In the genomic region with DNA sequence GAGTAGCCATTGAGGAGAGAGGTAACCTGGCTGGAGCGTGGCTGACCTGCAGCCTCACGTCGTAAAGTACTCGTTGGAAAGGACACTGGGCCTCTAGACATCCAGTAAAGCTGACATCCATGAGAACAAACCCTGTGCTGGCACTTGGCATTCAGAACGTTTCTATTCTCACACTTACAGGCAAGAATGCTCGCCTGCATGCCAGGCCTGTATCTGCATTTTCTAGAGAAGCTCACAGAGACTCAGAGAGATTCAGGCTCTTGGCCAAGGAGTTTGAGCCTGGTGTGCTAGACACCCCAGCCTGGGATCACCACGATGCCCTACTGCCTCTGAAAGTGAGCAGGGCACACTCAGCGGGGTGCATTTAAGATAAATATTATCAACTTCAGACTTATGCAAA, we compare ENCODE assay signal across 15 cellular contexts.
DNase-seq lines count a peak whose midpoint lies in the region; ATAC-seq and TF ChIP-seq lines count a peak whose summit lies in the region.
"Had no signal": no experiment of that assay in that cellular context is flagged by ENCODE, and none has a peak within 500 bp of the region (broad histone marks: within the 10 kb centered on the region; RNA-seq: fewer than 3 reads in every experiment).

No MANE protein-coding gene starts in this region.

- H3K9me3 ChIP-seq in left ventricle myocardium inferior (replicated peaks) (no peaks in the 10 kb centered on the region), heart left ventricle (no peaks in the 10 kb centered on the region)
- H3K9me3 ChIP-seq: A549; BLaER1 treated with 17β-estradiol and CSF1 and Interleukin-3, amounts not matched to agents 10 nM and 100 nM; Caco-2 had no signal

- H3K27ac ChIP-seq in left ventricle myocardium inferior (replicated peaks) (no peak overlapping the region), heart left ventricle (no peak overlapping the region)
- H3K27ac ChIP-seq: 22Rv1; A549; BLaER1 treated with 17β-estradiol and CSF1 and Interleukin-3, amounts not matched to agents 10 nM and 100 nM; C4-2B had no signal

- TF ChIP-seq CTCF in left ventricle myocardium inferior (IDR thresholded peaks at IDR 0.05; ENCODE audit: borderline replicate concordance) (no peak), heart left ventricle (IDR thresholded peaks at IDR 0.05) (no peak)

- WGBS in heart left ventricle, 4 donors, result 41 to 62% (median 45%) methylated on average over 6 to 8 of the region's 8 CpGs

- DNase-seq in Right ventricle myocardium inferior (ENCODE audit: missing footprints), result no peak
- DNase-seq in left ventricle myocardium inferior, result no peak
- DNase-seq in heart left ventricle, result peak in 1 of 5 donors; percentile 49
- DNase-seq in cardiac septum (ENCODE audit: low spot score), result no peak
- no peak for DNase-seq in islet precursor cell
- DNase-seq: AML-193; Caco-2; Calu3; CD4-positive, alpha-beta T cell; CD8-positive, alpha-beta T cell; GF-D8 had no signal

- H3K4me3 ChIP-seq in left ventricle myocardium inferior (no peak overlapping the region), heart left ventricle (no peak overlapping the region)
- H3K4me3 ChIP-seq: A549; BLaER1 treated with 17β-estradiol and CSF1 and Interleukin-3, amounts not matched to agents 10 nM and 100 nM had no signal

- H3K4me1 ChIP-seq in left ventricle myocardium inferior (peaks cover 10% of the 10 kb centered on the region), heart left ventricle (peaks cover 0 to 5% (median 0%) of the 10 kb centered on the region in 12 donors)
- H3K4me1 ChIP-seq: A549, Caco-2 had no signal

- intact Hi-C loops in Right ventricle myocardium inferior (cut with DNase I), result no loop called here
- intact Hi-C loops in left ventricle myocardium inferior (cut with micrococcal nuclease), result no loop called here
- intact Hi-C loops in heart left ventricle (cut with DNase I), result no loop called here
- intact Hi-C loops in cardiac septum (cut with DNase I), result no loop called here

- ATAC-seq in Right ventricle myocardium inferior (peak; percentile 57), heart left ventricle (peak in 3 of 4 donors; percentile 41 to 58 (median 51))
- ATAC-seq: A549; CD8-positive, alpha-beta T cell had no signal

- H3K27me3 ChIP-seq in left ventricle myocardium inferior (ENCODE audit: low read depth) (peaks cover 27% of the 10 kb centered on the region), heart left ventricle (peaks cover 0 to 13% (median 0%) of the 10 kb centered on the region in 9 donors)
- H3K27me3 ChIP-seq: BLaER1 treated with 17β-estradiol and CSF1 and Interleukin-3, amounts not matched to agents 10 nM and 100 nM had no signal

- H3K36me3 ChIP-seq in left ventricle myocardium inferior (no peaks in the 10 kb centered on the region), heart left ventricle (no peaks in the 10 kb centered on the region)
- H3K36me3 ChIP-seq: BLaER1 treated with 17β-estradiol and CSF1 and Interleukin-3, amounts not matched to agents 10 nM and 100 nM had no signal

- TF ChIP-seq POLR2A in heart left ventricle (IDR thresholded peaks at IDR 0.05), result no peak
